In genomic region chr11:61695917-61696316, GRCh38 we compare ENCODE assay signal across 8 cellular contexts. TPM values are rescaled to one million over a fixed set of nuclear protein-coding genes. Genes with fewer than 3 reads are reported as not detected.
DNase-seq lines count a peak whose midpoint lies in the region; ATAC-seq and TF ChIP-seq lines count a peak whose summit lies in the region.

No MANE protein-coding gene starts in this region.

- H3K36me3 ChIP-seq in body of pancreas (replicated peaks in 1 of 2; ENCODE audit: insufficient read depth in 1 of 2, low read depth in 2 of 2) = no peaks in the 10 kb centered on the region

- H3K27me3 Mint-ChIP-seq in WTC11 (ENCODE audit: low read depth) = no peaks in the 10 kb centered on the region; the same call in 1 of the 2 replicates

- H3K27ac ChIP-seq in body of pancreas (peak overlapping the region; percentile 75 to 96 (median 90)), layer of hippocampus (ENCODE audit: low read depth, low read length) (peak overlapping the region; percentile 81)

- WGBS in body of pancreas, 2 donors = 12 to 40% methylated on average over 1 to 17 of the region's 17 CpGs

- no peak overlapping the region for H3K4me3 Mint-ChIP-seq in WTC11

- no peak overlapping the region for H3K4me3 ChIP-seq in body of pancreas

- TF ChIP-seq CTCF in WTC11 (IDR thresholded peaks at IDR 0.05) (no peak), body of pancreas (IDR thresholded peaks at IDR 0.05) (peak in 3 of 7 experiments; percentile 22 to 35 (median 25))

- H3K4me1 ChIP-seq in body of pancreas = peaks cover 90% of the 10 kb centered on the region

- intact Hi-C loops in body of pancreas (cut with DNase I) = no loop called here

- no peaks in the 10 kb centered on the region for H3K36me3 Mint-ChIP-seq in WTC11

- DNase-seq in Daoy (ENCODE audit: low read depth) (peak; percentile 97), WTC11 (ENCODE audit: low spot score) (no peak), body of pancreas (peak; percentile 75 to 89 (median 86))
- DNase-seq in stimulated activated CD4-positive, alpha-beta T cell treated with anti-CD3 and anti-CD28 coated beads, Interleukin-4, amount 100 ng/mL, for 4 hours = peak; percentile 87 to 97

- peaks cover 49% of the 10 kb centered on the region for H3K4me1 Mint-ChIP-seq in WTC11

- peak in 2 of 3 donors; percentile 53 to 55 for TF ChIP-seq POLR2A in body of pancreas (IDR thresholded peaks at IDR 0.05)

- POLR2A ChIA-PET in WTC11 (lab: Charles Lee) = interaction anchor here (2.3 kb wide), 1 partner anchor 23 kb away, joined by 9 read pairs; no protein-coding TSS in a partner anchor

- peak; percentile 78 for ATAC-seq in HG03108 (IDR thresholded peaks at IDR 0.05; ENCODE audit: unreplicated experiment)
- peak; percentile 51 for ATAC-seq in WTC11
- peak; percentile 50 for ATAC-seq in body of pancreas
- no peak for ATAC-seq in HG02623 (IDR thresholded peaks at IDR 0.05; ENCODE audit: unreplicated experiment)
- no peak for ATAC-seq in HG02678 (IDR thresholded peaks at IDR 0.05; ENCODE audit: unreplicated experiment)

- H3K27me3 ChIP-seq in body of pancreas (no peaks in the 10 kb centered on the region), layer of hippocampus (ENCODE audit: control insufficient read depth, insufficient read depth, low read length) (no peaks in the 10 kb centered on the region)

- no peak overlapping the region for H3K27ac Mint-ChIP-seq in WTC11

- no peaks in the 10 kb centered on the region for H3K9me3 Mint-ChIP-seq in WTC11

- CTCF ChIA-PET in WTC11 (lab: Charles Lee) = interaction anchor here (1.3 to 2.5 kb wide), 7 partner anchors 10 to 188 kb away, joined by 5 to 25 read pairs (median 12); partner anchors contain the start of gene LRRC10B

- H3K9me3 ChIP-seq in body of pancreas = no peaks in the 10 kb centered on the region

TF ChIP-seq in WTC11, 78 proteins besides CTCF, POLR2A, EP300 and RAD21 (continues in another document):
- 0 out of 2 replicates have a peak, but pooled peaks have one; percentile 29 for TF ChIP-seq SP1 (CRISPR knock-in tag; conservative IDR thresholded peaks at IDR 0.05)
- TF ChIP-seq IRF1 (CRISPR knock-in tag; IDR thresholded peaks at IDR 0.05) = no peak
- TF ChIP-seq ZNF219 (CRISPR knock-in tag; IDR thresholded peaks at IDR 0.05; ENCODE audit: borderline replicate concordance) = no peak
- no peak for TF ChIP-seq EMX1 (CRISPR knock-in tag; IDR thresholded peaks at IDR 0.05)
- peak; percentile 72; the same call in 1 of the 2 replicates for TF ChIP-seq RELA (CRISPR knock-in tag; IDR thresholded peaks at IDR 0.05; ENCODE audit: borderline replicate concordance)
- TF ChIP-seq CBFB (CRISPR knock-in tag; IDR thresholded peaks at IDR 0.05; ENCODE audit: low read depth) = no peak
- no peak for TF ChIP-seq ZNF423 (CRISPR knock-in tag; IDR thresholded peaks at IDR 0.05)
- no peak for TF ChIP-seq NFATC4 (CRISPR knock-in tag; IDR thresholded peaks at IDR 0.05)
- TF ChIP-seq ZNF138 (CRISPR knock-in tag; conservative IDR thresholded peaks at IDR 0.05) = no peak
- no peak for TF ChIP-seq GTF2I (CRISPR knock-in tag; conservative IDR thresholded peaks at IDR 0.05)
- TF ChIP-seq JUN (CRISPR knock-in tag; IDR thresholded peaks at IDR 0.05) = no peak
- no peak for TF ChIP-seq CREM (CRISPR knock-in tag; IDR thresholded peaks at IDR 0.05)
- no peak for TF ChIP-seq ZBTB21 (CRISPR knock-in tag; IDR thresholded peaks at IDR 0.05; ENCODE audit: borderline replicate concordance)
- no peak for TF ChIP-seq ZNF671 (CRISPR knock-in tag; IDR thresholded peaks at IDR 0.05)
- TF ChIP-seq ARID4B (CRISPR knock-in tag; IDR thresholded peaks at IDR 0.05; ENCODE audit: borderline replicate concordance) = no peak
- TF ChIP-seq FOXP1 (CRISPR knock-in tag; IDR thresholded peaks at IDR 0.05; ENCODE audit: borderline replicate concordance) = peak; percentile 61; the same call in 1 of the 2 replicates
- TF ChIP-seq PREB (CRISPR knock-in tag; IDR thresholded peaks at IDR 0.05; ENCODE audit: borderline replicate concordance) = no peak
- 0 out of 2 replicates have a peak, but pooled peaks have one; percentile 46 for TF ChIP-seq ZBTB43 (CRISPR knock-in tag; IDR thresholded peaks at IDR 0.05)

RNA-seq across cellular contexts. Expression of gene DAGLA, which starts 15.7 kb away (rescaled TPM):
- 0.65 and 0.91 TPM in 2 replicates for total RNA-seq in Daoy (2014; rRNA removed; shearing (Covaris generic))
- total RNA-seq in WTC11 (2021) = 3.1 to 3.4 TPM (median 3.4 TPM) in 3 replicates
- total RNA-seq in body of pancreas = 1 to 10 TPM; 7.0 to 9.9 TPM

RNA-seq across cellular contexts. Expression of gene MYRF, which starts 56.5 kb away (rescaled TPM):
- 0.68 and 2.1 TPM in 2 replicates for total RNA-seq in Daoy (2014; rRNA removed; shearing (Covaris generic))
- total RNA-seq in WTC11 (2021) = 4.9 to 5.9 TPM (median 5.2 TPM) in 3 replicates
- 10 to 100 TPM; 33.2 to 47.5 TPM for total RNA-seq in body of pancreas

Comparison
In these comparisons a context has a peak if more than half of its experiments do, and no peak if none do; other contexts are left out.
1. ATAC-seq: peak in HG03108 (single experiment), WTC11 (single experiment) and body of pancreas (single experiment); none in HG02623 (single experiment) and HG02678 (single experiment).